Comparison of ENCODE assay signal across 1 cellular context in the genomic region with DNA sequence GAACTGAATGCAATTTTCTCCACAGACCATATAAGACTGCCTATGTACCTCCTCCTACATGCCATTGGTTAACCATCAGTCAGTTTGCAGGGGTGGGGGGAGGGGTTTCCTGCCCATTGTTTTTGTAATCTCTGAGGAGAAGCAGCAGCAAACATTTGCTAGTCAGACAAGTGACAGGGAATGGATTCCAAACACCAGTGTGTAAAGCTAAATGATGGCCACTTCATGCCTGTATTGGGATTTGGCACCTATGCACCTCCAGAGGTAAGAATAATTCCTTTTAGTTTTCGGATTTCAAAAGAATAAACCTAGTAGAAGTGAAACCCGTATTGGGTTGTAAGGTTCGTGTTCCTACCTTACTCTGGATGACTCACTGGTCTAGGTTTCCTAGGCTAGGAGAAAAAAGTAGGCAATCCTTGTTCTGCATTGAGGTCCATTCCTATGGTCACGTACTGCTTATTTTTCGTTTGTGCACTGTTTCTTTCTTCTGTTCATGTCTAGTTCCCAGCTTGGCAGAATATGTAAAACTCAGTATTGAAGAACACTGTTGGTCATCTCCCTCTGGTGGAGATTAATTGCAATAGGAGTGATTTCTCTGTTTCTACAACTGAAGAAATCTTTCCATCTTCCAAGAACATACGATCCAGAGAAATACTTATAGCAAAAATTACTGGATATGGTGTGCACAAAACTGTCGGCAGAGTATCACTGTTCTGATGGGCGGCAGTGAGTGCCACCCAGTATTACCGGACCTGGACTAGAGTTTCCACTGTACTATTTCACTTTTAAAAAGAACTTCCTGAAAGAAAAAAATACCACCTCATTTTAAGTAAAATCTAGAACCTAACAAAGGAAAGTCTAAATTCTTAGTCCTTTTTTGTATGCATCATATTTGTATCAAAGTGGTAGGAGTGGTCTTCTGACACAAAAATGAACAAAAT.
TF ChIP-seq lines count a peak whose summit lies in the region.

A gene (plus strand): TSS at position 150 of the 941 bp plus-strand sequence. CDS start 31 bp downstream, at position 181.

TF ChIP-seq in K562, 482 proteins besides CTCF, POLR2A, EP300 and RAD21 (continued from another document and continues in another):
- TF ChIP-seq, protein P1, sequence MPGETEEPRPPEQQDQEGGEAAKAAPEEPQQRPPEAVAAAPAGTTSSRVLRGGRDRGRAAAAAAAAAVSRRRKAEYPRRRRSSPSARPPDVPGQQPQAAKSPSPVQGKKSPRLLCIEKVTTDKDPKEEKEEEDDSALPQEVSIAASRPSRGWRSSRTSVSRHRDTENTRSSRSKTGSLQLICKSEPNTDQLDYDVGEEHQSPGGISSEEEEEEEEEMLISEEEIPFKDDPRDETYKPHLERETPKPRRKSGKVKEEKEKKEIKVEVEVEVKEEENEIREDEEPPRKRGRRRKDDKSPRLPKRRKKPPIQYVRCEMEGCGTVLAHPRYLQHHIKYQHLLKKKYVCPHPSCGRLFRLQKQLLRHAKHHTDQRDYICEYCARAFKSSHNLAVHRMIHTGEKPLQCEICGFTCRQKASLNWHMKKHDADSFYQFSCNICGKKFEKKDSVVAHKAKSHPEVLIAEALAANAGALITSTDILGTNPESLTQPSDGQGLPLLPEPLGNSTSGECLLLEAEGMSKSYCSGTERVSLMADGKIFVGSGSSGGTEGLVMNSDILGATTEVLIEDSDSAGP (CRISPR knock-in tag; IDR thresholded peaks at IDR 0.05) = no peak
- TF ChIP-seq, protein P2, sequence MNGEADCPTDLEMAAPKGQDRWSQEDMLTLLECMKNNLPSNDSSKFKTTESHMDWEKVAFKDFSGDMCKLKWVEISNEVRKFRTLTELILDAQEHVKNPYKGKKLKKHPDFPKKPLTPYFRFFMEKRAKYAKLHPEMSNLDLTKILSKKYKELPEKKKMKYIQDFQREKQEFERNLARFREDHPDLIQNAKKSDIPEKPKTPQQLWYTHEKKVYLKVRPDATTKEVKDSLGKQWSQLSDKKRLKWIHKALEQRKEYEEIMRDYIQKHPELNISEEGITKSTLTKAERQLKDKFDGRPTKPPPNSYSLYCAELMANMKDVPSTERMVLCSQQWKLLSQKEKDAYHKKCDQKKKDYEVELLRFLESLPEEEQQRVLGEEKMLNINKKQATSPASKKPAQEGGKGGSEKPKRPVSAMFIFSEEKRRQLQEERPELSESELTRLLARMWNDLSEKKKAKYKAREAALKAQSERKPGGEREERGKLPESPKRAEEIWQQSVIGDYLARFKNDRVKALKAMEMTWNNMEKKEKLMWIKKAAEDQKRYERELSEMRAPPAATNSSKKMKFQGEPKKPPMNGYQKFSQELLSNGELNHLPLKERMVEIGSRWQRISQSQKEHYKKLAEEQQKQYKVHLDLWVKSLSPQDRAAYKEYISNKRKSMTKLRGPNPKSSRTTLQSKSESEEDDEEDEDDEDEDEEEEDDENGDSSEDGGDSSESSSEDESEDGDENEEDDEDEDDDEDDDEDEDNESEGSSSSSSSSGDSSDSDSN (IDR thresholded peaks at IDR 0.05; ENCODE audit: borderline replicate concordance in 1 of 2, low read depth in 2 of 2, low read length in 2 of 2) = no peak
- no peak for TF ChIP-seq ZNF507 (tag; conservative IDR thresholded peaks at IDR 0.05)
- TF ChIP-seq, protein P3, sequence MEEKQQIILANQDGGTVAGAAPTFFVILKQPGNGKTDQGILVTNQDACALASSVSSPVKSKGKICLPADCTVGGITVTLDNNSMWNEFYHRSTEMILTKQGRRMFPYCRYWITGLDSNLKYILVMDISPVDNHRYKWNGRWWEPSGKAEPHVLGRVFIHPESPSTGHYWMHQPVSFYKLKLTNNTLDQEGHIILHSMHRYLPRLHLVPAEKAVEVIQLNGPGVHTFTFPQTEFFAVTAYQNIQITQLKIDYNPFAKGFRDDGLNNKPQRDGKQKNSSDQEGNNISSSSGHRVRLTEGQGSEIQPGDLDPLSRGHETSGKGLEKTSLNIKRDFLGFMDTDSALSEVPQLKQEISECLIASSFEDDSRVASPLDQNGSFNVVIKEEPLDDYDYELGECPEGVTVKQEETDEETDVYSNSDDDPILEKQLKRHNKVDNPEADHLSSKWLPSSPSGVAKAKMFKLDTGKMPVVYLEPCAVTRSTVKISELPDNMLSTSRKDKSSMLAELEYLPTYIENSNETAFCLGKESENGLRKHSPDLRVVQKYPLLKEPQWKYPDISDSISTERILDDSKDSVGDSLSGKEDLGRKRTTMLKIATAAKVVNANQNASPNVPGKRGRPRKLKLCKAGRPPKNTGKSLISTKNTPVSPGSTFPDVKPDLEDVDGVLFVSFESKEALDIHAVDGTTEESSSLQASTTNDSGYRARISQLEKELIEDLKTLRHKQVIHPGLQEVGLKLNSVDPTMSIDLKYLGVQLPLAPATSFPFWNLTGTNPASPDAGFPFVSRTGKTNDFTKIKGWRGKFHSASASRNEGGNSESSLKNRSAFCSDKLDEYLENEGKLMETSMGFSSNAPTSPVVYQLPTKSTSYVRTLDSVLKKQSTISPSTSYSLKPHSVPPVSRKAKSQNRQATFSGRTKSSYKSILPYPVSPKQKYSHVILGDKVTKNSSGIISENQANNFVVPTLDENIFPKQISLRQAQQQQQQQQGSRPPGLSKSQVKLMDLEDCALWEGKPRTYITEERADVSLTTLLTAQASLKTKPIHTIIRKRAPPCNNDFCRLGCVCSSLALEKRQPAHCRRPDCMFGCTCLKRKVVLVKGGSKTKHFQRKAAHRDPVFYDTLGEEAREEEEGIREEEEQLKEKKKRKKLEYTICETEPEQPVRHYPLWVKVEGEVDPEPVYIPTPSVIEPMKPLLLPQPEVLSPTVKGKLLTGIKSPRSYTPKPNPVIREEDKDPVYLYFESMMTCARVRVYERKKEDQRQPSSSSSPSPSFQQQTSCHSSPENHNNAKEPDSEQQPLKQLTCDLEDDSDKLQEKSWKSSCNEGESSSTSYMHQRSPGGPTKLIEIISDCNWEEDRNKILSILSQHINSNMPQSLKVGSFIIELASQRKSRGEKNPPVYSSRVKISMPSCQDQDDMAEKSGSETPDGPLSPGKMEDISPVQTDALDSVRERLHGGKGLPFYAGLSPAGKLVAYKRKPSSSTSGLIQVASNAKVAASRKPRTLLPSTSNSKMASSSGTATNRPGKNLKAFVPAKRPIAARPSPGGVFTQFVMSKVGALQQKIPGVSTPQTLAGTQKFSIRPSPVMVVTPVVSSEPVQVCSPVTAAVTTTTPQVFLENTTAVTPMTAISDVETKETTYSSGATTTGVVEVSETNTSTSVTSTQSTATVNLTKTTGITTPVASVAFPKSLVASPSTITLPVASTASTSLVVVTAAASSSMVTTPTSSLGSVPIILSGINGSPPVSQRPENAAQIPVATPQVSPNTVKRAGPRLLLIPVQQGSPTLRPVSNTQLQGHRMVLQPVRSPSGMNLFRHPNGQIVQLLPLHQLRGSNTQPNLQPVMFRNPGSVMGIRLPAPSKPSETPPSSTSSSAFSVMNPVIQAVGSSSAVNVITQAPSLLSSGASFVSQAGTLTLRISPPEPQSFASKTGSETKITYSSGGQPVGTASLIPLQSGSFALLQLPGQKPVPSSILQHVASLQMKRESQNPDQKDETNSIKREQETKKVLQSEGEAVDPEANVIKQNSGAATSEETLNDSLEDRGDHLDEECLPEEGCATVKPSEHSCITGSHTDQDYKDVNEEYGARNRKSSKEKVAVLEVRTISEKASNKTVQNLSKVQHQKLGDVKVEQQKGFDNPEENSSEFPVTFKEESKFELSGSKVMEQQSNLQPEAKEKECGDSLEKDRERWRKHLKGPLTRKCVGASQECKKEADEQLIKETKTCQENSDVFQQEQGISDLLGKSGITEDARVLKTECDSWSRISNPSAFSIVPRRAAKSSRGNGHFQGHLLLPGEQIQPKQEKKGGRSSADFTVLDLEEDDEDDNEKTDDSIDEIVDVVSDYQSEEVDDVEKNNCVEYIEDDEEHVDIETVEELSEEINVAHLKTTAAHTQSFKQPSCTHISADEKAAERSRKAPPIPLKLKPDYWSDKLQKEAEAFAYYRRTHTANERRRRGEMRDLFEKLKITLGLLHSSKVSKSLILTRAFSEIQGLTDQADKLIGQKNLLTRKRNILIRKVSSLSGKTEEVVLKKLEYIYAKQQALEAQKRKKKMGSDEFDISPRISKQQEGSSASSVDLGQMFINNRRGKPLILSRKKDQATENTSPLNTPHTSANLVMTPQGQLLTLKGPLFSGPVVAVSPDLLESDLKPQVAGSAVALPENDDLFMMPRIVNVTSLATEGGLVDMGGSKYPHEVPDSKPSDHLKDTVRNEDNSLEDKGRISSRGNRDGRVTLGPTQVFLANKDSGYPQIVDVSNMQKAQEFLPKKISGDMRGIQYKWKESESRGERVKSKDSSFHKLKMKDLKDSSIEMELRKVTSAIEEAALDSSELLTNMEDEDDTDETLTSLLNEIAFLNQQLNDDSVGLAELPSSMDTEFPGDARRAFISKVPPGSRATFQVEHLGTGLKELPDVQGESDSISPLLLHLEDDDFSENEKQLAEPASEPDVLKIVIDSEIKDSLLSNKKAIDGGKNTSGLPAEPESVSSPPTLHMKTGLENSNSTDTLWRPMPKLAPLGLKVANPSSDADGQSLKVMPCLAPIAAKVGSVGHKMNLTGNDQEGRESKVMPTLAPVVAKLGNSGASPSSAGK (IDR thresholded peaks at IDR 0.05) = no peak
- TF ChIP-seq, protein P4, sequence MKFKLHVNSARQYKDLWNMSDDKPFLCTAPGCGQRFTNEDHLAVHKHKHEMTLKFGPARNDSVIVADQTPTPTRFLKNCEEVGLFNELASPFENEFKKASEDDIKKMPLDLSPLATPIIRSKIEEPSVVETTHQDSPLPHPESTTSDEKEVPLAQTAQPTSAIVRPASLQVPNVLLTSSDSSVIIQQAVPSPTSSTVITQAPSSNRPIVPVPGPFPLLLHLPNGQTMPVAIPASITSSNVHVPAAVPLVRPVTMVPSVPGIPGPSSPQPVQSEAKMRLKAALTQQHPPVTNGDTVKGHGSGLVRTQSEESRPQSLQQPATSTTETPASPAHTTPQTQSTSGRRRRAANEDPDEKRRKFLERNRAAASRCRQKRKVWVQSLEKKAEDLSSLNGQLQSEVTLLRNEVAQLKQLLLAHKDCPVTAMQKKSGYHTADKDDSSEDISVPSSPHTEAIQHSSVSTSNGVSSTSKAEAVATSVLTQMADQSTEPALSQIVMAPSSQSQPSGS (CRISPR knock-in tag; IDR thresholded peaks at IDR 0.05) = no peak
- TF ChIP-seq ZSCAN29 (IDR thresholded peaks at IDR 0.05) = no peak
- TF ChIP-seq, protein P5, sequence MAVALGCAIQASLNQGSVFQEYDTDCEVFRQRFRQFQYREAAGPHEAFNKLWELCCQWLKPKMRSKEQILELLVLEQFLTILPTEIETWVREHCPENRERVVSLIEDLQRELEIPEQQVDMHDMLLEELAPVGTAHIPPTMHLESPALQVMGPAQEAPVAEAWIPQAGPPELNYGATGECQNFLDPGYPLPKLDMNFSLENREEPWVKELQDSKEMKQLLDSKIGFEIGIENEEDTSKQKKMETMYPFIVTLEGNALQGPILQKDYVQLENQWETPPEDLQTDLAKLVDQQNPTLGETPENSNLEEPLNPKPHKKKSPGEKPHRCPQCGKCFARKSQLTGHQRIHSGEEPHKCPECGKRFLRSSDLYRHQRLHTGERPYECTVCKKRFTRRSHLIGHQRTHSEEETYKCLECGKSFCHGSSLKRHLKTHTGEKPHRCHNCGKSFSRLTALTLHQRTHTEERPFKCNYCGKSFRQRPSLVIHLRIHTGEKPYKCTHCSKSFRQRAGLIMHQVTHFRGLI (CRISPR knock-in tag; IDR thresholded peaks at IDR 0.05) = no peak
- TF ChIP-seq ZNF384 (IDR thresholded peaks at IDR 0.05; ENCODE audit: low read depth, low read length) = no peak
- TF ChIP-seq, protein P6, sequence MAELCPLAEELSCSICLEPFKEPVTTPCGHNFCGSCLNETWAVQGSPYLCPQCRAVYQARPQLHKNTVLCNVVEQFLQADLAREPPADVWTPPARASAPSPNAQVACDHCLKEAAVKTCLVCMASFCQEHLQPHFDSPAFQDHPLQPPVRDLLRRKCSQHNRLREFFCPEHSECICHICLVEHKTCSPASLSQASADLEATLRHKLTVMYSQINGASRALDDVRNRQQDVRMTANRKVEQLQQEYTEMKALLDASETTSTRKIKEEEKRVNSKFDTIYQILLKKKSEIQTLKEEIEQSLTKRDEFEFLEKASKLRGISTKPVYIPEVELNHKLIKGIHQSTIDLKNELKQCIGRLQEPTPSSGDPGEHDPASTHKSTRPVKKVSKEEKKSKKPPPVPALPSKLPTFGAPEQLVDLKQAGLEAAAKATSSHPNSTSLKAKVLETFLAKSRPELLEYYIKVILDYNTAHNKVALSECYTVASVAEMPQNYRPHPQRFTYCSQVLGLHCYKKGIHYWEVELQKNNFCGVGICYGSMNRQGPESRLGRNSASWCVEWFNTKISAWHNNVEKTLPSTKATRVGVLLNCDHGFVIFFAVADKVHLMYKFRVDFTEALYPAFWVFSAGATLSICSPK (IDR thresholded peaks at IDR 0.05; ENCODE audit: borderline replicate concordance) = no peak
- 0 out of 2 replicates have a peak, but pooled peaks have one; percentile 14 for TF ChIP-seq ARID1B (IDR thresholded peaks at IDR 0.05)
- TF ChIP-seq NFIX (CRISPR knock-in tag; IDR thresholded peaks at IDR 0.05; ENCODE audit: low read depth) = no peak
- TF ChIP-seq RBM15 (IDR thresholded peaks at IDR 0.05; ENCODE audit: insufficient read depth, low read length) = no peak
- TF ChIP-seq TBP (optimal IDR thresholded peaks at IDR 0.05; ENCODE audit: low read depth, low read length) = peak; percentile 13
- TF ChIP-seq, protein P7, sequence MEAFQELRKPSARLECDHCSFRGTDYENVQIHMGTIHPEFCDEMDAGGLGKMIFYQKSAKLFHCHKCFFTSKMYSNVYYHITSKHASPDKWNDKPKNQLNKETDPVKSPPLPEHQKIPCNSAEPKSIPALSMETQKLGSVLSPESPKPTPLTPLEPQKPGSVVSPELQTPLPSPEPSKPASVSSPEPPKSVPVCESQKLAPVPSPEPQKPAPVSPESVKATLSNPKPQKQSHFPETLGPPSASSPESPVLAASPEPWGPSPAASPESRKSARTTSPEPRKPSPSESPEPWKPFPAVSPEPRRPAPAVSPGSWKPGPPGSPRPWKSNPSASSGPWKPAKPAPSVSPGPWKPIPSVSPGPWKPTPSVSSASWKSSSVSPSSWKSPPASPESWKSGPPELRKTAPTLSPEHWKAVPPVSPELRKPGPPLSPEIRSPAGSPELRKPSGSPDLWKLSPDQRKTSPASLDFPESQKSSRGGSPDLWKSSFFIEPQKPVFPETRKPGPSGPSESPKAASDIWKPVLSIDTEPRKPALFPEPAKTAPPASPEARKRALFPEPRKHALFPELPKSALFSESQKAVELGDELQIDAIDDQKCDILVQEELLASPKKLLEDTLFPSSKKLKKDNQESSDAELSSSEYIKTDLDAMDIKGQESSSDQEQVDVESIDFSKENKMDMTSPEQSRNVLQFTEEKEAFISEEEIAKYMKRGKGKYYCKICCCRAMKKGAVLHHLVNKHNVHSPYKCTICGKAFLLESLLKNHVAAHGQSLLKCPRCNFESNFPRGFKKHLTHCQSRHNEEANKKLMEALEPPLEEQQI (IDR thresholded peaks at IDR 0.05) = 0 out of 2 replicates have a peak, but pooled peaks have one; percentile 65
- TF ChIP-seq CC2D1A (IDR thresholded peaks at IDR 0.05) = 0 out of 2 replicates have a peak, but pooled peaks have one; percentile 38
- TF ChIP-seq SMARCA4 (IDR thresholded peaks at IDR 0.05) = no peak
